1 cellular context compared by ENCODE assay signal in the genomic region with DNA sequence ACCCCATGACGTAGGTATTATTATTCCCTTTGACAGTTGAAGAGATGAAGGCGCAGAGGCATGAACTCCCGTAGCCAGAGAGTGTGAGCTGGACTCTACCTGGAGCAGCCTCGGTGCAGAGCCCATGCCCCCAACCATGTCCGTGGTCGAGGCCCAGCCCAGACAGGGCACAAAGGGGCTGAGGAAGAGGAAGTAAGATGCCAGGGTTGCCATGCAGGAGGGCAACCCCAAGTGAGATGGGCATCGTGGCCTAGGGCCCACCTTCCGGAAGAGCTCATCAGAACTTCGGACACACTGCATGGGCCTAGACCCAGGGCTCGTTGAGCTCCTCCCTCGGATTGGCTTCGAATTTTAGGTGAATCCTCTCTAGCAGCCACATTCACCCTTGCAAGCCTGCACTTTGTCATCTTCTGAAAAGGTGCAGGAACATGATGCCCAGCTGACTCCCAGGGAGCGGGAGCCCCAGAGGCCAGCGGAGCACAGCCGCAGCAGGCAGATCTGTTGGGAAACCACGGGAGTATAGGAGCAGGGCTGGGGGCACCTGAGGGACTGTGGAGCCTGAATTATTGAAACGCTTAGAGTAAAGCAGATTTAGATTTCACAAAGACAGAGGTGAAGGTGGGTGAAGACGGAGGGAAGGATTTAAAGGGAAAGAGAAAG.
TF ChIP-seq lines count a peak whose summit lies in the region.

No MANE protein-coding gene starts in this region.

TF ChIP-seq in neural cell, 6 proteins besides CTCF, POLR2A, EP300 and RAD21 (continued from another document):
- TF ChIP-seq, protein P1, sequence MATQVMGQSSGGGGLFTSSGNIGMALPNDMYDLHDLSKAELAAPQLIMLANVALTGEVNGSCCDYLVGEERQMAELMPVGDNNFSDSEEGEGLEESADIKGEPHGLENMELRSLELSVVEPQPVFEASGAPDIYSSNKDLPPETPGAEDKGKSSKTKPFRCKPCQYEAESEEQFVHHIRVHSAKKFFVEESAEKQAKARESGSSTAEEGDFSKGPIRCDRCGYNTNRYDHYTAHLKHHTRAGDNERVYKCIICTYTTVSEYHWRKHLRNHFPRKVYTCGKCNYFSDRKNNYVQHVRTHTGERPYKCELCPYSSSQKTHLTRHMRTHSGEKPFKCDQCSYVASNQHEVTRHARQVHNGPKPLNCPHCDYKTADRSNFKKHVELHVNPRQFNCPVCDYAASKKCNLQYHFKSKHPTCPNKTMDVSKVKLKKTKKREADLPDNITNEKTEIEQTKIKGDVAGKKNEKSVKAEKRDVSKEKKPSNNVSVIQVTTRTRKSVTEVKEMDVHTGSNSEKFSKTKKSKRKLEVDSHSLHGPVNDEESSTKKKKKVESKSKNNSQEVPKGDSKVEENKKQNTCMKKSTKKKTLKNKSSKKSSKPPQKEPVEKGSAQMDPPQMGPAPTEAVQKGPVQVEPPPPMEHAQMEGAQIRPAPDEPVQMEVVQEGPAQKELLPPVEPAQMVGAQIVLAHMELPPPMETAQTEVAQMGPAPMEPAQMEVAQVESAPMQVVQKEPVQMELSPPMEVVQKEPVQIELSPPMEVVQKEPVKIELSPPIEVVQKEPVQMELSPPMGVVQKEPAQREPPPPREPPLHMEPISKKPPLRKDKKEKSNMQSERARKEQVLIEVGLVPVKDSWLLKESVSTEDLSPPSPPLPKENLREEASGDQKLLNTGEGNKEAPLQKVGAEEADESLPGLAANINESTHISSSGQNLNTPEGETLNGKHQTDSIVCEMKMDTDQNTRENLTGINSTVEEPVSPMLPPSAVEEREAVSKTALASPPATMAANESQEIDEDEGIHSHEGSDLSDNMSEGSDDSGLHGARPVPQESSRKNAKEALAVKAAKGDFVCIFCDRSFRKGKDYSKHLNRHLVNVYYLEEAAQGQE (IDR thresholded peaks at IDR 0.05; ENCODE audit: borderline replicate concordance): no peak
- no peak for TF ChIP-seq EZH2 (IDR thresholded peaks at IDR 0.05; ENCODE audit: borderline replicate concordance, insufficient read depth, low read length, poor library complexity, severe bottlenecking)
